ENCODE assay signal across 16 cellular contexts in genomic region chr14:38127784-38128183, GRCh38.
DNase-seq lines count a peak whose midpoint lies in the region; ATAC-seq, FAIRE-seq and TF ChIP-seq lines count a peak whose summit lies in the region.
"Had no signal": no experiment of that assay in that cellular context is flagged by ENCODE, and none has a peak within 500 bp of the region (broad histone marks: within the 10 kb centered on the region; RNA-seq: fewer than 3 reads in every experiment).

No MANE protein-coding gene starts in this region.

- BruUV-seq in MCF 10A (replicated peaks; lab: Mats Ljungman, UMichigan) = no TSS peak

- no peaks in the 10 kb centered on the region for H3K36me3 Mint-ChIP-seq in MCF 10A (ENCODE audit: insufficient read depth, unreplicated experiment)
- H3K36me3 Mint-ChIP-seq: CD14-positive monocyte had no signal

- no peak overlapping the region for H3K4me3 ChIP-seq in breast epithelium
- no peak overlapping the region for H3K4me3 ChIP-seq in fibroblast of pulmonary artery (replicated peaks; ENCODE audit: low read depth, low read length)
- no peak overlapping the region for H3K4me3 ChIP-seq in pancreas

- TF ChIP-seq CTCF in MCF 10A (IDR thresholded peaks at IDR 0.05; ENCODE audit: unreplicated experiment) = no peak
- TF ChIP-seq CTCF in breast epithelium (IDR thresholded peaks at IDR 0.05) = no peak
- TF ChIP-seq CTCF in fibroblast of pulmonary artery (IDR thresholded peaks at IDR 0.05; ENCODE audit: low read length, missing control alignments) = no peak
- TF ChIP-seq CTCF in pancreas (IDR thresholded peaks at IDR 0.05) = no peak

- 69 to 83% methylated on average over 3 of the region's 3 CpGs for WGBS in pancreas, 2 donors

- H3K36me3 ChIP-seq in breast epithelium (no peaks in the 10 kb centered on the region), pancreas (no peaks in the 10 kb centered on the region)

- intact Hi-C loops in MCF 10A (cut with micrococcal nuclease) (no loop called here), breast epithelium (cut with DNase I; ENCODE audit: low total_unique reads) (no loop called here), sciatic nerve (cut with DNase I) (no loop called here), pancreas (cut with DNase I) (no loop called here)

- H3K27ac Mint-ChIP-seq in MCF 10A (ENCODE audit: low read depth, unreplicated experiment) = peak overlapping the region; percentile 54
- H3K27ac Mint-ChIP-seq: CD14-positive monocyte had no signal

- no peaks in the 10 kb centered on the region for H3K4me1 Mint-ChIP-seq in MCF 10A (ENCODE audit: insufficient read depth, unreplicated experiment)
- H3K4me1 Mint-ChIP-seq: CD14-positive monocyte had no signal

- H3K4me3 Mint-ChIP-seq in MCF 10A (ENCODE audit: unreplicated experiment) = no peak overlapping the region
- H3K4me3 Mint-ChIP-seq: CD14-positive monocyte had no signal

- H3K27ac ChIP-seq in breast epithelium (no peak overlapping the region), pancreas (no peak overlapping the region)
- H3K27ac ChIP-seq: KMS-11 had no signal

- ATAC-seq in sciatic nerve (no peak), pancreas (no peak)
- ATAC-seq: PC-3 had no signal

- no peak for FAIRE-seq in pancreas (lab: Jason Lieb, UNC)
- FAIRE-seq: G401.6 had no signal

- H3K9me3 ChIP-seq in breast epithelium (no peaks in the 10 kb centered on the region), pancreas (no peaks in the 10 kb centered on the region)
- H3K9me3 ChIP-seq: Caco-2 had no signal

- H3K4me1 ChIP-seq in breast epithelium = no peaks in the 10 kb centered on the region
- no peaks in the 10 kb centered on the region for H3K4me1 ChIP-seq in pancreas
- H3K4me1 ChIP-seq: Caco-2 had no signal

- no peaks in the 10 kb centered on the region for H3K27me3 Mint-ChIP-seq in MCF 10A (ENCODE audit: insufficient read depth, unreplicated experiment)

- H3K27me3 ChIP-seq in breast epithelium = no peaks in the 10 kb centered on the region
- no peaks in the 10 kb centered on the region for H3K27me3 ChIP-seq in pancreas

- no peaks in the 10 kb centered on the region for H3K9me3 Mint-ChIP-seq in MCF 10A (ENCODE audit: unreplicated experiment)

- peak; percentile 29 for DNase-seq in MCF 10A (ENCODE audit: unreplicated experiment)
- no peak for DNase-seq in breast epithelium (ENCODE audit: low spot score in 2 of 2)
- peak; percentile 6 for DNase-seq in OCI-M1 (lab: John Stamatoyannopoulos, UW)
- DNase-seq in fibroblast of pulmonary artery (ENCODE audit: low read depth) = peak; percentile 22
- no peak for DNase-seq in NCI-H774 (lab: John Stamatoyannopoulos, UW)
- DNase-seq in sciatic nerve (ENCODE audit: low spot score) = no peak
- no peak for DNase-seq in NCI-H2227 treated with DMSO at 0.1 percent for 48 hours (lab: John Stamatoyannopoulos, UW)
- no peak for DNase-seq in pancreas
- DNase-seq: 8988T, Caco-2, NCI-H1930, NCI-H2171 treated with DMSO at 0.1 percent for 48 hours, PC-3 had no signal

- POLR2A ChIA-PET in MCF 10A (lab: Yijun Ruan, JAX) = interaction anchor here (0.7 to 1.1 kb wide), 2 partner anchors 15 to 17 kb away, joined by 3 read pairs; no protein-coding TSS in a partner anchor

- TF ChIP-seq POLR2A in breast epithelium (IDR thresholded peaks at IDR 0.05) = no peak

- CTCF ChIA-PET in MCF 10A (lab: Yijun Ruan, JAX) = interaction anchor here (0.6 to 1.1 kb wide), 4 partner anchors 17 to 788 kb away, joined by 3 to 4 read pairs (median 3); no protein-coding TSS in a partner anchor

Comparison
In these comparisons a context has a peak if more than half of its experiments do, and no peak if none do; other contexts are left out.
1. DNase-seq: peak in MCF 10A (single experiment), OCI-M1 (single experiment) and fibroblast of pulmonary artery (single experiment); none in breast epithelium (0 of 2), NCI-H774 (single experiment), sciatic nerve (single experiment), NCI-H2227 treated with DMSO at 0.1 percent for 48 hours (single experiment) and pancreas (0 of 6).